Comparison of ENCODE assay signal across 9 cellular contexts in the genomic region with DNA sequence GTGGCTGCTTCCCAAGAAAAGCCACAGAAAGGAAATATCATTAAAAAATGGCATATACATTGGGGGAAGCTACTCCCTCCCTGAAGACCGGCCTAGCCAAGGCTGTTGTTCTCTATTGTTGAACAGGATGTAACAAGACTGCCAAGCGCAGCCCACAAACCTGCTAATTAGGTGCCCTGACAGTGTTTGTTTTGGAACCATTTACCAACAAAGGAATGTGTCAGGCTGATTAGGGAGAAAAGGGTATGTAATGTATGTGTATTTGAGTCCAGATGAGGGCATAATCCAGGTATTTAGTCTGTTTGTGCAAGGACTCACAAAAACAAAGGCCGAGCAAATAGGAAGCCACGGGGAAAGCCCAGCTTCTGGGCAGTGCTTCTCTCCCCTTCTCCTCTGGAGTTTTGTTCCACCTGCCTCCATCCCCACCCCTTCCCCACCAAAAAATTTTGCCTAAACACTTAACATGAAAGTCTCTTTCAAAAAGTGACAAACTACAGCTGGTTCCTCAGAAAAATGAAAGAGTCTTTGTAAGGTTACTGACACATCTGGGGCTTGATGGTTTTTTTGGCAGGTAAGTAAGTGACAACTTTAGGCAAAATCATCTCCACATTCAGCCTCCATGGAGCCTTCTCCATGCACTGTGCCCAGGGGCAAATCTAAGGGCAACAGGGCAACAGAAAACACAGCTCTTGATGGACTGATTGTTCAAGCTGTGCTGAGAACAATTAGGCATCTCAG.
DNase-seq lines count a peak whose midpoint lies in the region; ATAC-seq and TF ChIP-seq lines count a peak whose summit lies in the region.
"Had no signal": no experiment of that assay in that cellular context is flagged by ENCODE, and none has a peak within 500 bp of the region (broad histone marks: within the 10 kb centered on the region; RNA-seq: fewer than 3 reads in every experiment).

No MANE protein-coding gene starts in this region.

- no peaks in the 10 kb centered on the region for H3K36me3 Mint-ChIP-seq in Caco-2 (ENCODE audit: insufficient read depth, unreplicated experiment)
- H3K36me3 Mint-ChIP-seq in CD4-positive, alpha-beta T cell (ENCODE audit: low read depth), result peaks cover 39% of the 10 kb centered on the region

- POLR2A ChIA-PET in Caco-2 (lab: Charles Lee), result interaction anchor here (0.6 to 0.7 kb wide), 2 partner anchors 57 to 78 kb away, joined by 3 to 5 read pairs; a partner anchor contains a TSS
- POLR2A ChIA-PET in CD4-positive, alpha-beta T cell (lab: Charles Lee), result interaction anchor here (0.6 kb wide), 1 partner anchor 178 kb away, joined by 8 read pairs; no protein-coding TSS in a partner anchor

- H2BK120ac ChIP-seq in mesendoderm (ENCODE audit: low read depth, low read length), result no peak overlapping the region

- CTCF ChIA-PET in Caco-2 (lab: Charles Lee), result interaction anchor here (0.6 to 1.6 kb wide), 5 partner anchors 17 to 318 kb away, joined by 3 to 6 read pairs (median 3); a partner anchor contains a TSS
- CTCF ChIA-PET in CD4-positive, alpha-beta T cell (lab: Charles Lee), result interaction anchor here (0.9 kb wide), 1 partner anchor 12 kb away, joined by 3 read pairs; no protein-coding TSS in a partner anchor

- H3K23ac ChIP-seq in mesendoderm (ENCODE audit: low read length), result no peak overlapping the region

- peak overlapping the region; percentile 37 for H3K56ac ChIP-seq in mesendoderm (ENCODE audit: low read length)

- H3K9me3 ChIP-seq in Caco-2, result no peaks in the 10 kb centered on the region
- H3K9me3 ChIP-seq in CD4-positive, alpha-beta T cell (ENCODE audit: control insufficient read depth, low read length), result no peaks in the 10 kb centered on the region

- no peak for ATAC-seq in CD4-positive, alpha-beta T cell (ENCODE audit: poor library complexity)
- no peak for ATAC-seq in HG03159 (IDR thresholded peaks at IDR 0.05; ENCODE audit: unreplicated experiment)
- ATAC-seq: activated T-cell treated with anti-CD3 and anti-CD28 coated beads, Interleukin-2, amount 50 U/mL, for 4 hours had no signal

- H3K27ac ChIP-seq in mesendoderm (ENCODE audit: low read depth, low read length) (no peak overlapping the region), coronary artery (no peak overlapping the region)
- no peak overlapping the region for H3K27ac ChIP-seq in CD4-positive, alpha-beta T cell (ENCODE audit: low read depth, low read length)

- no peak overlapping the region for H3K18ac ChIP-seq in mesendoderm (ENCODE audit: low read length)

- H3K79me1 ChIP-seq in mesendoderm (ENCODE audit: low read length), result no peaks in the 10 kb centered on the region

- no peaks in the 10 kb centered on the region for H3K27me3 Mint-ChIP-seq in Caco-2 (ENCODE audit: insufficient read depth, unreplicated experiment)
- no peaks in the 10 kb centered on the region for H3K27me3 Mint-ChIP-seq in CD4-positive, alpha-beta T cell

- no peak overlapping the region for H3K4ac ChIP-seq in mesendoderm (ENCODE audit: low read depth, low read length)

- in situ Hi-C loops in T47D (cut with HindIII; ENCODE audit: low pct_unique_long_range_greater_than_20kb, low sequenced_read_pairs) (no loop called here), ACHN (cut with HindIII; ENCODE audit: low pct_ligation_motif_present, low pct_unique_long_range_greater_than_20kb, low sequenced_read_pairs) (no loop called here)

- no peak overlapping the region for H4K5ac ChIP-seq in mesendoderm (ENCODE audit: low read length)

- TF ChIP-seq CTCF in Caco-2 (IDR thresholded peaks at IDR 0.05; ENCODE audit: insufficient read depth in 1 of 2, low read depth in 1 of 2, low read length in 1 of 2, severe bottlenecking in 1 of 2, unreplicated experiment in 1 of 2) (no peak), coronary artery (IDR thresholded peaks at IDR 0.05) (no peak)
- TF ChIP-seq CTCF in CD4-positive, alpha-beta T cell (IDR thresholded peaks at IDR 0.05), result no peak

- H3K27me3 ChIP-seq in Caco-2 (replicated peaks; ENCODE audit: control insufficient read depth, insufficient read depth, low read length) (no peaks in the 10 kb centered on the region), mesendoderm (ENCODE audit: insufficient read depth, low read length, poor library complexity) (no peaks in the 10 kb centered on the region)
- no peaks in the 10 kb centered on the region for H3K27me3 ChIP-seq in CD4-positive, alpha-beta T cell (ENCODE audit: control insufficient read depth, insufficient read depth, low read length)

- no TSS peak for BruUV-seq in Caco-2 (replicated peaks; lab: Mats Ljungman, UMichigan)

- H3K4me1 Mint-ChIP-seq in Caco-2 (ENCODE audit: low read depth, unreplicated experiment), result peaks cover 42% of the 10 kb centered on the region
- H3K4me1 Mint-ChIP-seq in CD4-positive, alpha-beta T cell (ENCODE audit: low read depth), result no peaks in the 10 kb centered on the region

- no CpG with 5 or more reads among the region's 4 CpGs for WGBS in mesendoderm (ENCODE audit: extremely low coverage, insufficient coverage, low lambda C conversion rate)

- no peak overlapping the region for H3K4me3 Mint-ChIP-seq in Caco-2 (ENCODE audit: unreplicated experiment)
- no peak overlapping the region for H3K4me3 Mint-ChIP-seq in CD4-positive, alpha-beta T cell
- H3K4me3 Mint-ChIP-seq: activated T-cell treated with anti-CD3 and anti-CD28 coated beads, Interleukin-2, amount 50 U/mL, for 4 hours had no signal

- H3K4me1 ChIP-seq in Caco-2, result peaks cover 52% of the 10 kb centered on the region
- peaks cover 9% of the 10 kb centered on the region for H3K4me1 ChIP-seq in mesendoderm (ENCODE audit: control insufficient read depth, low read depth, low read length)

- H2AK5ac ChIP-seq in mesendoderm (ENCODE audit: low read length), result no peak overlapping the region

- no peak overlapping the region for H3K4me3 ChIP-seq in Caco-2 (ENCODE audit: low read depth, low read length)
- H3K4me3 ChIP-seq in mesendoderm (ENCODE audit: low read length), result no peak overlapping the region
- no peak overlapping the region for H3K4me3 ChIP-seq in coronary artery

- no peak overlapping the region for H3K9ac ChIP-seq in mesendoderm (ENCODE audit: low read length)

- H3K4me2 ChIP-seq in mesendoderm (ENCODE audit: low read length), result no peak overlapping the region

- no peak overlapping the region for H4K8ac ChIP-seq in mesendoderm (ENCODE audit: low read depth, low read length)

- H2BK5ac ChIP-seq in mesendoderm (ENCODE audit: low read length), result no peak overlapping the region

- H3K9me3 Mint-ChIP-seq in Caco-2 (ENCODE audit: unreplicated experiment), result no peaks in the 10 kb centered on the region
- H3K9me3 Mint-ChIP-seq in CD4-positive, alpha-beta T cell, result no peaks in the 10 kb centered on the region
- H3K9me3 Mint-ChIP-seq: activated T-cell treated with anti-CD3 and anti-CD28 coated beads, Interleukin-2, amount 50 U/mL, for 4 hours had no signal

- peak; percentile 72 to 86 for DNase-seq in Caco-2
- DNase-seq in NCI-H1436 (lab: John Stamatoyannopoulos, UW), result peak; percentile 70
- DNase-seq in T47D (ENCODE audit: low read depth in 1 of 2, low spot score in 1 of 2), result peak; percentile 28 to 96
- peak; percentile 93 for DNase-seq in mesendoderm
- no peak for DNase-seq in coronary artery (ENCODE audit: low spot score)
- no peak for DNase-seq in CD4-positive, alpha-beta T cell
- DNase-seq in ACHN, result no peak
- DNase-seq: activated T-cell treated with anti-CD3 and anti-CD28 coated beads, Interleukin-2, amount 50 U/mL, for 4 hours had no signal

- H3K27ac Mint-ChIP-seq in Caco-2 (ENCODE audit: unreplicated experiment), result peak overlapping the region; percentile 49
- H3K27ac Mint-ChIP-seq in CD4-positive, alpha-beta T cell, result no peak overlapping the region

- no peaks in the 10 kb centered on the region; the same call in 1 of the 2 replicates for H3K36me3 ChIP-seq in Caco-2 (ENCODE audit: control insufficient read depth, insufficient read depth, low read length)
- no peaks in the 10 kb centered on the region for H3K36me3 ChIP-seq in mesendoderm (ENCODE audit: control insufficient read depth, insufficient read depth, low read length)

- no peaks in the 10 kb centered on the region for H3K79me2 ChIP-seq in mesendoderm (ENCODE audit: control insufficient read depth, insufficient read depth, low read length)

- H2BK15ac ChIP-seq in mesendoderm (replicated peaks; ENCODE audit: low read depth), result no peak overlapping the region

- intact Hi-C loops in Caco-2 (cut with micrococcal nuclease; ENCODE audit: unreplicated experiment), result loop anchor here (1.0 to 5.0 kb wide), 11 partner anchors 22 to 184 kb away; a partner anchor contains a TSS
- intact Hi-C loops in CD4-positive, alpha-beta T cell (cut with DNase I, micrococcal nuclease), result no loop called here

Comparison
In these comparisons a context has a peak if more than half of its experiments do, and no peak if none do; other contexts are left out.
1. DNase-seq: peak in Caco-2 (2 of 2), NCI-H1436 (single experiment), T47D (2 of 2) and mesendoderm (single experiment); none in coronary artery (single experiment), CD4-positive, alpha-beta T cell (0 of 10) and ACHN (single experiment).